ENCODE assay signal across 21 cellular contexts in the genomic region with DNA sequence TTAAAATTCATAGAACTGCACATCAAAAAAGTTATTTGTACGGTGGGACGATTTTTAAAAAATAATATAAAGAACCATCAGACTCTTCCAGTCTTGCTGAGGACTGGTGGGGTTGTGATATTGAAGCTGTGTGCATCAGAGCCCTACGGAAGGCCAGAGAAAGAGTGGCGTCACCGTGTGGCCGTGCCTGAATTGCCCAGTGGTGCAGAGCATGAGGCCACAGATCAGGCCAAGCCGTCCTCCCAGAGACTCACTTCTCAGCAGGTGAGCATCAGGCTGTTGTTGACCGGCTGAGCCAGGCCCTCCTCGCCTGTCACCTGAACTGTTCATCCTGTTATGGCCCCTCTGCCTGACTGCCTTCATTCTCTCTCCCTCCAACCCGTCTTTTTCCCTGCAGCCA.
DNase-seq lines count a peak whose midpoint lies in the region; ATAC-seq, FAIRE-seq and TF ChIP-seq lines count a peak whose summit lies in the region.
"Had no signal": no experiment of that assay in that cellular context is flagged by ENCODE, and none has a peak within 500 bp of the region (broad histone marks: within the 10 kb centered on the region; RNA-seq: fewer than 3 reads in every experiment).

No MANE protein-coding gene starts in this region.

- no peaks in the 10 kb centered on the region for H4K20me1 ChIP-seq in H1 (replicated peaks in 1 of 2; ENCODE audit: control insufficient read depth in 1 of 2, insufficient read depth in 2 of 2, low read length in 2 of 2)

- TF ChIP-seq CTCF in LNCaP clone FGC (IDR thresholded peaks at IDR 0.05; ENCODE audit: control insufficient read depth, extremely low read depth, insufficient read depth) (0 out of 2 replicates have a peak, but pooled peaks have one; percentile 15), H1 (IDR thresholded peaks at IDR 0.05; ENCODE audit: control extremely low read depth in 1 of 3, insufficient read depth in 1 of 3, low read depth in 1 of 3, low read length in 3 of 3) (peak; percentile 61 to 89 (median 76); a peak in 3 of 4 replicates), progenitor cell of endocrine pancreas (IDR thresholded peaks at IDR 0.05; ENCODE audit: unreplicated experiment) (peak; percentile 33)

- H3K4me1 ChIP-seq in H1 (replicated peaks in 1 of 4; ENCODE audit: control insufficient read depth in 3 of 4, insufficient read depth in 4 of 4, low read length in 3 of 4): peaks cover 0 to 2% (median 0%) of the 10 kb centered on the region in 4 experiments; a peak in 1 of 7 replicates

- peak; percentile 65 for DNase-seq in cardiac septum (ENCODE audit: low spot score)
- no peak for DNase-seq in Right ventricle myocardium superior
- DNase-seq in LNCaP clone FGC (ENCODE audit: low read depth): no peak
- peak in 1 of 2 experiments; percentile 58 for DNase-seq in H1 (ENCODE audit: low read depth in 1 of 2, low spot score in 2 of 2)
- DNase-seq in progenitor cell of endocrine pancreas (ENCODE audit: low spot score, unreplicated experiment): no peak
- DNase-seq in GM19240 (ENCODE audit: insufficient read length, low spot score): no peak
- DNase-seq in head of caudate nucleus: no peak
- DNase-seq: CD8-positive, alpha-beta memory T cell; DMS79 treated with DMSO at 0.1 percent for 48 hours; GF-D8; HCEC 1CT; KG1; NCI-H1048; NCI-H146; NCI-H2081; NCI-H510A; NCI-H774; PC-9 had no signal

- H3K9me3 Mint-ChIP-seq in progenitor cell of endocrine pancreas (ENCODE audit: low read depth): no peaks in the 10 kb centered on the region

- H3K27me3 ChIP-seq in H1 (replicated peaks in 1 of 4; ENCODE audit: control insufficient read depth in 3 of 4, extremely low read depth in 1 of 4, insufficient read depth in 3 of 4, low read length in 3 of 4): no peaks in the 10 kb centered on the region; a peak in 1 of 7 replicates

- no peak overlapping the region for H3K9ac ChIP-seq in H1 (replicated peaks in 1 of 4; ENCODE audit: extremely low read depth in 1 of 4, low read depth in 3 of 4, low read length in 3 of 4)

- no peak overlapping the region for H2BK120ac ChIP-seq in H1 (replicated peaks; ENCODE audit: low read depth, low read length)

- no peaks in the 10 kb centered on the region for H3K79me1 ChIP-seq in H1 (ENCODE audit: low read depth, low read length)

- H3K4me1 Mint-ChIP-seq in progenitor cell of endocrine pancreas (ENCODE audit: low read depth): no peaks in the 10 kb centered on the region
- H3K4me1 Mint-ChIP-seq: CD8-positive, alpha-beta memory T cell had no signal

- CTCF ChIA-PET in H1 (lab: Charles Lee; ENCODE audit: partially characterized antibody): interaction anchor here (0.7 to 2.1 kb wide), 7 partner anchors 8 to 140 kb away, joined by 3 to 6 read pairs (median 4); no protein-coding TSS in a partner anchor

- H4K5ac ChIP-seq in H1 (ENCODE audit: insufficient read length, low read depth, low read length): no peak overlapping the region

- no peak overlapping the region for H3K4me3 Mint-ChIP-seq in progenitor cell of endocrine pancreas (ENCODE audit: low read depth)
- H3K4me3 Mint-ChIP-seq: CD8-positive, alpha-beta memory T cell had no signal

- H4K8ac ChIP-seq in H1 (ENCODE audit: extremely low read depth, insufficient read depth, low read length): no peak overlapping the region

- no peak for ATAC-seq in Right ventricle myocardium superior (ENCODE audit: poor library complexity)
- ATAC-seq in GM21786 (IDR thresholded peaks at IDR 0.05; ENCODE audit: unreplicated experiment): no peak

- H2BK15ac ChIP-seq in H1 (ENCODE audit: low read length): no peak overlapping the region

- TF ChIP-seq EP300 in H1 (IDR thresholded peaks at IDR 0.05; ENCODE audit: borderline replicate concordance in 1 of 2, low read depth in 2 of 2, low read length in 2 of 2): no peak

- no peaks in the 10 kb centered on the region for H3K23me2 ChIP-seq in H1 (ENCODE audit: low read depth, low read length)

- H3K14ac ChIP-seq in H1 (ENCODE audit: insufficient read length): no peak overlapping the region

- H3K79me2 ChIP-seq in H1 (ENCODE audit: control insufficient read depth in 1 of 2, insufficient read depth in 2 of 2, low read length in 2 of 2): no peaks in the 10 kb centered on the region

- H3K27ac Mint-ChIP-seq in progenitor cell of endocrine pancreas: no peak overlapping the region
- H3K27ac Mint-ChIP-seq: CD8-positive, alpha-beta memory T cell had no signal

- no peak overlapping the region for H3K27ac ChIP-seq in H1 (ENCODE audit: low read depth, low read length)
- H3K27ac ChIP-seq: HL-60, PC-9, SK-N-MC had no signal

- no peaks in the 10 kb centered on the region for H3K36me3 Mint-ChIP-seq in progenitor cell of endocrine pancreas (ENCODE audit: insufficient read depth)
- H3K36me3 Mint-ChIP-seq: CD8-positive, alpha-beta memory T cell had no signal

- WGBS in H1 (ENCODE audit: extremely low coverage in 1 of 2, insufficient coverage in 1 of 2, insufficient read length in 1 of 2, insufficient replicate concordance in 2 of 2, low coverage in 1 of 2, low lambda C conversion rate in 2 of 2, missing lambda C conversion rate in 1 of 2), 2 experiments: 61% methylated on average over 10 of the region's 10 CpGs; no CpG with 5 or more reads in 1 of the 2 experiments

- no peak for TF ChIP-seq POLR2A in H1 (IDR thresholded peaks at IDR 0.05; ENCODE audit: control extremely low read depth in 1 of 2, low read depth in 2 of 2, low read length in 2 of 2)

- H2BK20ac ChIP-seq in H1 (ENCODE audit: low read length): no peak overlapping the region

- TF ChIP-seq RAD21 in H1 (IDR thresholded peaks at IDR 0.05 in 1 of 2, conservative IDR thresholded peaks at IDR 0.05 in 1 of 2; ENCODE audit: low read depth in 2 of 2, low read length in 2 of 2): peak; percentile 72 to 77

- H3K56ac ChIP-seq in H1 (replicated peaks; ENCODE audit: insufficient read length, low read depth, low read length): no peak overlapping the region

- no peak for FAIRE-seq in H1 (lab: Jason Lieb, UNC)

- no peak overlapping the region for H3K4me3 ChIP-seq in LNCaP clone FGC (ENCODE audit: low read depth, low read length)
- H3K4me3 ChIP-seq in H1 (ENCODE audit: extremely low read depth in 1 of 4, insufficient read depth in 2 of 4, low read depth in 3 of 4, low read length in 4 of 4): no peak overlapping the region
- H3K4me3 ChIP-seq: PC-9, SK-N-MC had no signal

- H2AK5ac ChIP-seq in H1 (ENCODE audit: low read depth, low read length): no peak overlapping the region

- H2AFZ ChIP-seq in H1 (ENCODE audit: low read length): no peak overlapping the region
- H2AFZ ChIP-seq: PC-9 had no signal

- no peak overlapping the region for H4K91ac ChIP-seq in H1 (replicated peaks; ENCODE audit: insufficient read length, low read length)

- H3K36me3 ChIP-seq in H1 (ENCODE audit: control insufficient read depth in 2 of 4, insufficient read depth in 4 of 4, low read length in 3 of 4): no peaks in the 10 kb centered on the region

- no peak overlapping the region for H2BK12ac ChIP-seq in H1 (ENCODE audit: low read depth, low read length)

- H3K4ac ChIP-seq in H1 (replicated peaks; ENCODE audit: insufficient read length, low read depth, low read length): no peak overlapping the region

- intact Hi-C loops in cardiac septum (cut with DNase I) (no loop called here), Right ventricle myocardium superior (cut with DNase I) (no loop called here), head of caudate nucleus (cut with DNase I) (no loop called here)

- H3K27me3 Mint-ChIP-seq in progenitor cell of endocrine pancreas: peaks cover 25% of the 10 kb centered on the region

- no peak overlapping the region for H3K4me2 ChIP-seq in H1 (ENCODE audit: insufficient read depth in 1 of 2, low read depth in 2 of 2, low read length in 2 of 2)
- H3K4me2 ChIP-seq: PC-9 had no signal

- H3K9me3 ChIP-seq in H1 (ENCODE audit: insufficient read depth in 2 of 2, low read depth in 1 of 2, low read length in 1 of 2): no peaks in the 10 kb centered on the region

- H2BK5ac ChIP-seq in H1 (ENCODE audit: low read depth, low read length): no peak overlapping the region

- H3K23ac ChIP-seq in H1 (ENCODE audit: insufficient read length): no peak overlapping the region

- no peak overlapping the region for H3K18ac ChIP-seq in H1 (ENCODE audit: extremely low read depth, low read length)

- POLR2A ChIA-PET in H1 (lab: Charles Lee; ENCODE audit: partially characterized antibody): interaction anchor here (0.9 kb wide), 1 partner anchor 33 kb away, joined by 3 read pairs; no protein-coding TSS in a partner anchor

TF ChIP-seq in H1, 55 proteins besides CTCF, POLR2A, EP300 and RAD21:
- TF ChIP-seq, protein P1, sequence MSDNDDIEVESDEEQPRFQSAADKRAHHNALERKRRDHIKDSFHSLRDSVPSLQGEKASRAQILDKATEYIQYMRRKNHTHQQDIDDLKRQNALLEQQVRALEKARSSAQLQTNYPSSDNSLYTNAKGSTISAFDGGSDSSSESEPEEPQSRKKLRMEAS (IDR thresholded peaks at IDR 0.05): peak; percentile 76
- no peak for TF ChIP-seq SAP30 (IDR thresholded peaks at IDR 0.05; ENCODE audit: insufficient read depth, insufficient replicate concordance, low read length)
TF ChIP-seq in H1: peak in this region for 1.

Comparison
In these comparisons a context has a peak if more than half of its experiments do, and no peak if none do; other contexts are left out.
1. CTCF ChIP-seq: peak in every context shown above with its lines; median percentile 76 in H1; 33 in progenitor cell of endocrine pancreas; 15 in LNCaP clone FGC.